In genomic region chr1:44154665-44155064, GRCh38 we compare ENCODE assay signal across 1 cellular context.
TF ChIP-seq lines count a peak whose summit lies in the region.

No MANE protein-coding gene starts in this region.

TF ChIP-seq in A549, 52 proteins besides CTCF, POLR2A, EP300 and RAD21 (continued from another document):
- TF ChIP-seq, protein P1, sequence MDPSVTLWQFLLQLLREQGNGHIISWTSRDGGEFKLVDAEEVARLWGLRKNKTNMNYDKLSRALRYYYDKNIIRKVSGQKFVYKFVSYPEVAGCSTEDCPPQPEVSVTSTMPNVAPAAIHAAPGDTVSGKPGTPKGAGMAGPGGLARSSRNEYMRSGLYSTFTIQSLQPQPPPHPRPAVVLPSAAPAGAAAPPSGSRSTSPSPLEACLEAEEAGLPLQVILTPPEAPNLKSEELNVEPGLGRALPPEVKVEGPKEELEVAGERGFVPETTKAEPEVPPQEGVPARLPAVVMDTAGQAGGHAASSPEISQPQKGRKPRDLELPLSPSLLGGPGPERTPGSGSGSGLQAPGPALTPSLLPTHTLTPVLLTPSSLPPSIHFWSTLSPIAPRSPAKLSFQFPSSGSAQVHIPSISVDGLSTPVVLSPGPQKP (IDR thresholded peaks at IDR 0.05; ENCODE audit: low read depth, low read length) = no peak
- TF ChIP-seq POLR2AphosphoS2 (conservative IDR thresholded peaks at IDR 0.05; ENCODE audit: low read length) = no peak
- TF ChIP-seq NR3C1 (IDR thresholded peaks at IDR 0.05) = no peak
- TF ChIP-seq FOSB (CRISPR knock-in tag; IDR thresholded peaks at IDR 0.05) = no peak
- TF ChIP-seq, protein P2, sequence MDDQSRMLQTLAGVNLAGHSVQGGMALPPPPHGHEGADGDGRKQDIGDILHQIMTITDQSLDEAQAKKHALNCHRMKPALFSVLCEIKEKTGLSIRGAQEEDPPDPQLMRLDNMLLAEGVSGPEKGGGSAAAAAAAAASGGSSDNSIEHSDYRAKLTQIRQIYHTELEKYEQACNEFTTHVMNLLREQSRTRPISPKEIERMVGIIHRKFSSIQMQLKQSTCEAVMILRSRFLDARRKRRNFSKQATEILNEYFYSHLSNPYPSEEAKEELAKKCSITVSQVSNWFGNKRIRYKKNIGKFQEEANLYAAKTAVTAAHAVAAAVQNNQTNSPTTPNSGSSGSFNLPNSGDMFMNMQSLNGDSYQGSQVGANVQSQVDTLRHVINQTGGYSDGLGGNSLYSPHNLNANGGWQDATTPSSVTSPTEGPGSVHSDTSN (IDR thresholded peaks at IDR 0.05) = no peak
- TF ChIP-seq MAFK (IDR thresholded peaks at IDR 0.05; ENCODE audit: partially characterized antibody) = no peak
- no peak for TF ChIP-seq MAX (IDR thresholded peaks at IDR 0.05)
- TF ChIP-seq SMC3 (IDR thresholded peaks at IDR 0.05) = no peak
- TF ChIP-seq FOXS1 (CRISPR knock-in tag; IDR thresholded peaks at IDR 0.05) = no peak
- TF ChIP-seq JUN (IDR thresholded peaks at IDR 0.05) = peak in 1 of 2 experiments; percentile 26; a peak in 1 of 5 replicates
- TF ChIP-seq RCOR1 (IDR thresholded peaks at IDR 0.05; ENCODE audit: low read depth, low read length) = no peak
- no peak for TF ChIP-seq EHF (CRISPR knock-in tag; IDR thresholded peaks at IDR 0.05)
- no peak for TF ChIP-seq ZC3H11A (IDR thresholded peaks at IDR 0.05)
- no peak for TF ChIP-seq TFCP2L1 (CRISPR knock-in tag; IDR thresholded peaks at IDR 0.05)
- no peak for TF ChIP-seq HOXA7 (CRISPR knock-in tag; IDR thresholded peaks at IDR 0.05)
- no peak for TF ChIP-seq MAZ (IDR thresholded peaks at IDR 0.05; ENCODE audit: borderline replicate concordance, low read depth, low read length)
- no peak for TF ChIP-seq TP53 (CRISPR knock-in tag; IDR thresholded peaks at IDR 0.05)
- TF ChIP-seq GATA3 (IDR thresholded peaks at IDR 0.05; ENCODE audit: borderline replicate concordance) = peak; percentile 10; the same call in 1 of the 2 replicates
- TF ChIP-seq NPAS2 (CRISPR knock-in tag; IDR thresholded peaks at IDR 0.05; ENCODE audit: borderline replicate concordance) = no peak
- no peak for TF ChIP-seq KDM1A (IDR thresholded peaks at IDR 0.05; ENCODE audit: low read depth)
- no peak for TF ChIP-seq ZSCAN20 (CRISPR knock-in tag; IDR thresholded peaks at IDR 0.05)
- TF ChIP-seq CEBPB (IDR thresholded peaks at IDR 0.05) = peak; percentile 10 to 45; a peak in 3 of 4 replicates
- TF ChIP-seq HMGXB4 (CRISPR knock-in tag; IDR thresholded peaks at IDR 0.05; ENCODE audit: borderline replicate concordance) = no peak
- TF ChIP-seq HEYL (CRISPR knock-in tag; IDR thresholded peaks at IDR 0.05) = no peak
- TF ChIP-seq BHLHE40 (IDR thresholded peaks at IDR 0.05; ENCODE audit: low read depth, low read length) = no peak
- TF ChIP-seq SREBF2 (IDR thresholded peaks at IDR 0.05) = no peak
- no peak for TF ChIP-seq RARB (CRISPR knock-in tag; IDR thresholded peaks at IDR 0.05)
- no peak for TF ChIP-seq ATOH8 (CRISPR knock-in tag; IDR thresholded peaks at IDR 0.05; ENCODE audit: low read depth)
- TF ChIP-seq CBX8 (IDR thresholded peaks at IDR 0.05) = no peak
- no peak for TF ChIP-seq HOXB13 (CRISPR knock-in tag; IDR thresholded peaks at IDR 0.05; ENCODE audit: low read depth)
- no peak for TF ChIP-seq PHF8 (IDR thresholded peaks at IDR 0.05; ENCODE audit: borderline replicate concordance, low read depth)
- TF ChIP-seq ZFP36 (IDR thresholded peaks at IDR 0.05; ENCODE audit: borderline replicate concordance, partially characterized antibody) = no peak
- TF ChIP-seq, protein P3, sequence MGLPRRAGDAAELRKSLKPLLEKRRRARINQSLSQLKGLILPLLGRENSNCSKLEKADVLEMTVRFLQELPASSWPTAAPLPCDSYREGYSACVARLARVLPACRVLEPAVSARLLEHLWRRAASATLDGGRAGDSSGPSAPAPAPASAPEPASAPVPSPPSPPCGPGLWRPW (IDR thresholded peaks at IDR 0.05) = peak; percentile 26; the same call in 1 of the 2 replicates
- no peak for TF ChIP-seq E2F6 (IDR thresholded peaks at IDR 0.05; ENCODE audit: borderline replicate concordance, low read depth)
- TF ChIP-seq FOSL2 (IDR thresholded peaks at IDR 0.05) = no peak; the same call in 1 of the 2 replicates
- peak; percentile 56 for TF ChIP-seq FOSL2 (CRISPR knock-in tag; IDR thresholded peaks at IDR 0.05)
- no peak for TF ChIP-seq ZNF302 (CRISPR knock-in tag; IDR thresholded peaks at IDR 0.05)
- TF ChIP-seq NFE2L2 (conservative IDR thresholded peaks at IDR 0.05; ENCODE audit: low read length) = no peak
- TF ChIP-seq KDM5A (IDR thresholded peaks at IDR 0.05) = no peak
TF ChIP-seq in A549: peak in this region for 6.
